ENCODE assay signal across 9 cellular contexts in the genomic region with DNA sequence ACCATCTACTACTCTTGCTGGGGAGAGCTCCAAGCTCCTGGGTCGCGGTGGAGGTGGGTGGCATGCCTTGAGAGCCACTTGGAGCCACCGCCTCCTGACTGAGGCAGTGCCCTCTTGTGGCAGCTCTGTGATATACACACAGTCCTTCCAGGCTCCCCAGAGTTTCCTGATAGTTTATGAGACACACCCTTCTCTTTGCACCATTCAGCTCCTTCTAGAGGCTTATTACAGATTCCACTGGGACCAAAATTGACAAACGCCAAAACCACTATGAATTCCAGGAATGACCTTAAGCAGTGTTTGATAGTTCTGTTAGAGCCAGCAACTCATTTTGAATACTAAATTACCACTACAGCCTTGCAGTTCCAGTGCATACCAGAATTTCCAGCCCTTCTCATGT.
DNase-seq lines count a peak whose midpoint lies in the region; ATAC-seq, FAIRE-seq and TF ChIP-seq lines count a peak whose summit lies in the region.
"Had no signal": no experiment of that assay in that cellular context is flagged by ENCODE, and none has a peak within 500 bp of the region (broad histone marks: within the 10 kb centered on the region; RNA-seq: fewer than 3 reads in every experiment).

No MANE protein-coding gene starts in this region.

- dilution Hi-C loops in keratinocyte (cut with MboI; ENCODE audit: extremely low pct_ligation_motif_present, low sequenced_read_pairs) = no loop called here

- BruUV-seq in Panc1 (replicated peaks; lab: Mats Ljungman, UMichigan) = no TSS peak

- POLR2A ChIA-PET in Panc1 (lab: Charles Lee) = interaction anchor here (0.6 kb wide), 1 partner anchor 48 kb away, joined by 9 read pairs; no protein-coding TSS in a partner anchor

- FAIRE-seq in keratinocyte (lab: Jason Lieb, UNC) = peak; percentile 87

- H3K9me1 ChIP-seq in keratinocyte (ENCODE audit: control insufficient read depth, extremely low read depth, insufficient read depth, low read length) = no peaks in the 10 kb centered on the region

- peak; percentile 79 for TF ChIP-seq CTCF in Panc1 (IDR thresholded peaks at IDR 0.05)
- TF ChIP-seq CTCF in brain (conservative IDR thresholded peaks at IDR 0.05) = peak; percentile 75 to 77
- peak; percentile 87 to 89 (median 87) for TF ChIP-seq CTCF in keratinocyte (optimal IDR thresholded peaks at IDR 0.05 in 1 of 3, IDR thresholded peaks at IDR 0.05 in 1 of 3, conservative IDR thresholded peaks at IDR 0.05 in 1 of 3; ENCODE audit: extremely low read depth in 1 of 3, insufficient read depth in 2 of 3, low read length in 3 of 3)

- H3K27me3 ChIP-seq in Panc1 (ENCODE audit: control insufficient read depth, insufficient read depth, low read length) (no peaks in the 10 kb centered on the region; the same call in 1 of the 2 replicates), keratinocyte (ENCODE audit: control insufficient read depth, extremely low read depth, insufficient read depth, low read length) (peaks cover 24% of the 10 kb centered on the region)

- H3K4me3 Mint-ChIP-seq in brain = no peak overlapping the region
- H3K4me3 Mint-ChIP-seq: activated naive CD8-positive, alpha-beta T cell had no signal

- no peaks in the 10 kb centered on the region for H3K36me3 ChIP-seq in Panc1 (ENCODE audit: control insufficient read depth, insufficient read depth, low read length)
- no peaks in the 10 kb centered on the region for H3K36me3 ChIP-seq in keratinocyte (ENCODE audit: control insufficient read depth in 2 of 2, extremely low read depth in 1 of 2, insufficient read depth in 2 of 2, low read length in 2 of 2)

- H3K9me3 ChIP-seq in Panc1 (ENCODE audit: control insufficient read depth, insufficient read depth, low read depth, low read length) = no peaks in the 10 kb centered on the region
- no peaks in the 10 kb centered on the region for H3K9me3 ChIP-seq in keratinocyte (ENCODE audit: control insufficient read depth, low read depth, low read length)

- DNase-seq in DMS153 treated with DMSO at 0.1 percent for 48 hours (lab: John Stamatoyannopoulos, UW; ENCODE audit: unreplicated experiment) = peak; percentile 35
- DNase-seq in HPDE6-E6E7 (ENCODE audit: extremely low spot score) = peak; percentile 66
- DNase-seq in Panc1 (ENCODE audit: low read depth, low spot score) = peak; percentile 24
- no peak for DNase-seq in keratinocyte (ENCODE audit: low read depth, low spot score)
- peak; percentile 4 for DNase-seq in stimulated activated CD8-positive, alpha-beta memory T cell treated with anti-CD3 and anti-CD28 coated beads, Interleukin-12 subunit alpha, Interleukin-12 subunit beta, amount 100 ng/mL, for 1 hour (ENCODE audit: low read depth)

- H3K9ac ChIP-seq in keratinocyte (ENCODE audit: control insufficient read depth, extremely low read depth, insufficient read depth, low read length) = no peak overlapping the region

- ATAC-seq in GM19395 (IDR thresholded peaks at IDR 0.05; ENCODE audit: unreplicated experiment) (peak; percentile 74), Panc1 (peak; percentile 65), GM19035 (IDR thresholded peaks at IDR 0.05; ENCODE audit: unreplicated experiment) (no peak)

- H3K9me3 Mint-ChIP-seq in brain = no peaks in the 10 kb centered on the region

- in situ Hi-C loops in Panc1 (cut with HindIII; ENCODE audit: low pct_unique_long_range_greater_than_20kb, low sequenced_read_pairs) = no loop called here

- H3K4me1 Mint-ChIP-seq in brain = peaks cover 10% of the 10 kb centered on the region

- H3K27ac ChIP-seq in Panc1 (ENCODE audit: low read length) = no peak overlapping the region
- H3K27ac ChIP-seq in keratinocyte (ENCODE audit: control insufficient read depth, insufficient read depth, low read length) = no peak overlapping the region

- H3K4me1 ChIP-seq in Panc1 (ENCODE audit: control insufficient read depth, insufficient read depth, low read length) = no peaks in the 10 kb centered on the region
- no peaks in the 10 kb centered on the region for H3K4me1 ChIP-seq in keratinocyte (ENCODE audit: control insufficient read depth, extremely low read depth, insufficient read depth, low read length)

- H3K4me2 ChIP-seq in keratinocyte (ENCODE audit: control insufficient read depth, extremely low read depth, insufficient read depth, low read depth, low read length) = no peak overlapping the region

- CTCF ChIA-PET in Panc1 (lab: Charles Lee) = interaction anchor here (0.7 to 1.1 kb wide), 5 partner anchors 8 to 194 kb away, joined by 3 to 6 read pairs (median 3); no protein-coding TSS in a partner anchor

- H3K36me3 Mint-ChIP-seq in brain = no peaks in the 10 kb centered on the region
- H3K36me3 Mint-ChIP-seq: activated naive CD8-positive, alpha-beta T cell had no signal

- no peak overlapping the region for H3K27ac Mint-ChIP-seq in brain
- H3K27ac Mint-ChIP-seq: activated naive CD8-positive, alpha-beta T cell had no signal

- intact Hi-C loops in Panc1 (cut with micrococcal nuclease; ENCODE audit: unreplicated experiment) = loop anchor here (5.0 kb wide), 1 partner anchor 194 kb away; no protein-coding TSS in a partner anchor

- H4K20me1 ChIP-seq in keratinocyte (ENCODE audit: control insufficient read depth, extremely low read depth, insufficient read depth, low read length) = no peaks in the 10 kb centered on the region

- H3K79me2 ChIP-seq in keratinocyte (ENCODE audit: control insufficient read depth, insufficient read depth, low read length) = no peaks in the 10 kb centered on the region

- peaks cover 35% of the 10 kb centered on the region for H3K27me3 Mint-ChIP-seq in brain

- no peak overlapping the region for H2AFZ ChIP-seq in keratinocyte (ENCODE audit: control insufficient read depth, low read length)

- H3K4me3 ChIP-seq in Panc1 (ENCODE audit: low read depth in 2 of 2, low read length in 2 of 2) (no peak overlapping the region), keratinocyte (ENCODE audit: control insufficient read depth in 2 of 3, extremely low read depth in 1 of 3, insufficient read depth in 2 of 3, low read depth in 1 of 3, low read length in 3 of 3) (no peak overlapping the region)
